In genomic region chr5:109215040-109215439, GRCh38 we compare ENCODE assay signal across 1 cellular context.
TF ChIP-seq lines count a peak whose summit lies in the region.

No MANE protein-coding gene starts in this region.

TF ChIP-seq in HepG2, 621 proteins besides CTCF, POLR2A, EP300 and RAD21 (continued from another document):
- no peak for TF ChIP-seq SIX1 (CRISPR knock-in tag; IDR thresholded peaks at IDR 0.05; ENCODE audit: borderline replicate concordance)
- no peak for TF ChIP-seq BCL3 (CRISPR knock-in tag; IDR thresholded peaks at IDR 0.05)
- no peak for TF ChIP-seq MYNN (CRISPR knock-in tag; IDR thresholded peaks at IDR 0.05; ENCODE audit: low read depth)
